10 cellular contexts compared by ENCODE assay signal in the genomic region with DNA sequence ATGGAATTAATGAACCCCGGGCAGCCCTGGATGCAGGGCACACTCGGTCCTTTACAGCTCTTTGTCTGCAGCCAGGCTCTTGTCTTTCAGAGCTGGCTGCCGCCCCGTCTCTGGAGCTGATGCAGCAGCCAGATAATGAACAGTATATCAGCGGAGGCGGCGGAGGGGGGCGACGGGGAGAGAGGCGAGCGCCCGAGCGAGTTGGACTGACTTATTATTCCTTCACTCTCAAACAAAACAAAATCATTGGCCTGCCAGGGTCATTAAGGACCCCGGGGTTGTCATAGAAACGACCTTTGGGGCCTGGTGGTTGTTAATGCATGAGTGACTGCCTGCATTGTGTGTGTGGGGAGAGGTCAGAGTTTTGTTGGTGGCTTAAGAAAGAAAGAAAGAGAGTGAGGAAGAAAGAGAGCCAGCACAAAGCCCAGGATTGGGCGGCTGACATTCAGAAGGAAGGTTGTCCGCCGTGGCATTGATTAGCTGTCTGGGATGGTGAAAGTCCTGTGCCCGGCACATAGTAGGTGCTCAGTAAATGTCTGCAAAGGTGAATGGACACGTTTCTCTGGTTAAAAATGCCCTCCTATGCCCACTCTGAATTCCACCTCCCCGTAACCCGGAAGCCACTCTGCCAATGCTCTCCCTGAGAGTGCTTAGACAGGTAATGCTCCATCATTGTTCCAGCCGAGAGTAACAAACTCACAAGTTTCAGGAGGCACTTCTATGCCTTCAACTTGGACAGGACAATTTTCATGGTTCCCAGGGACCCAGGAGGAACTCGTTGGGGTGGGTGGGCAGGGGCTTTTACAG.
DNase-seq lines count a peak whose midpoint lies in the region; ATAC-seq and TF ChIP-seq lines count a peak whose summit lies in the region.
"Had no signal": no experiment of that assay in that cellular context is flagged by ENCODE, and none has a peak within 500 bp of the region (broad histone marks: within the 10 kb centered on the region; RNA-seq: fewer than 3 reads in every experiment).

No MANE protein-coding gene starts in this region.

- H3K9me2 ChIP-seq in HCT116 (ENCODE audit: insufficient read depth): no peaks in the 10 kb centered on the region
- no peaks in the 10 kb centered on the region for H3K9me2 ChIP-seq in SK-N-SH

- POLR2A ChIA-PET in HCT116 (lab: Charles Lee) (no interaction called here), SK-N-SH (lab: Yijun Ruan, JAX) (interaction anchor here (0.6 to 1.4 kb wide), 7 partner anchors 21 to 364 kb away, joined by 3 to 6 read pairs (median 4); no protein-coding TSS in a partner anchor)

- H3K36me3 Mint-ChIP-seq in activated T-helper 1 cell treated with anti-CD3 and anti-CD28 coated beads, Interleukin-12 subunit alpha, Interleukin-12 subunit beta, Interleukin-2, Interleukin-4 antibody, amounts not matched to agents 30 ng/mL and 10 ng/mL and 1 ng/mL, durations not matched to agents 14 hours and 24 hours and 36 hours (ENCODE audit: low read depth): no peaks in the 10 kb centered on the region

- RAD21 ChIA-PET in HCT116 (lab: Charles Lee; ENCODE audit: low non-redundant PET in 1 of 2, low total read pairs in 2 of 2, uncharacterized antibody in 2 of 2, unreplicated experiment in 2 of 2): interaction anchor here in 1 of 2 experiments (1.1 kb wide), 1 partner anchor 538 kb away, joined by 3 read pairs; no protein-coding TSS in a partner anchor

- H3K27ac ChIP-seq in HCT116 (ENCODE audit: low read depth, low read length) (no peak overlapping the region), SK-N-SH (ENCODE audit: low read depth in 2 of 2, low read length in 1 of 2) (peak overlapping the region; percentile 12 to 99; a peak in 3 of 4 replicates), osteoblast (ENCODE audit: low read depth, low read length) (no peak overlapping the region)
- H3K27ac ChIP-seq: BLaER1 treated with 17β-estradiol and CSF1 and Interleukin-3, amounts not matched to agents 10 nM and 100 nM had no signal

- no peak overlapping the region for H3K4me3 Mint-ChIP-seq in activated T-helper 1 cell treated with anti-CD3 and anti-CD28 coated beads, Interleukin-12 subunit alpha, Interleukin-12 subunit beta, Interleukin-2, Interleukin-4 antibody, amounts not matched to agents 30 ng/mL and 10 ng/mL and 1 ng/mL, durations not matched to agents 14 hours and 24 hours and 36 hours
- H3K4me3 Mint-ChIP-seq: activated naive CD4-positive, alpha-beta T cell treated with anti-CD3 and anti-CD28 coated beads for 36 hours had no signal

- H3K4me3 ChIP-seq in HCT116 (replicated peaks in 1 of 2; ENCODE audit: low read depth in 1 of 2, low read length in 2 of 2) (no peak overlapping the region), SK-N-SH (ENCODE audit: low read depth in 2 of 2, low read length in 1 of 2) (no peak overlapping the region; a peak in 1 of 4 replicates), osteoblast (ENCODE audit: insufficient read depth, low read length) (no peak overlapping the region)
- H3K4me3 ChIP-seq: BLaER1 treated with 17β-estradiol and CSF1 and Interleukin-3, amounts not matched to agents 10 nM and 100 nM had no signal

- H3K27me3 Mint-ChIP-seq in activated T-helper 1 cell treated with anti-CD3 and anti-CD28 coated beads, Interleukin-12 subunit alpha, Interleukin-12 subunit beta, Interleukin-2, Interleukin-4 antibody, amounts not matched to agents 30 ng/mL and 10 ng/mL and 1 ng/mL, durations not matched to agents 14 hours and 24 hours and 36 hours (ENCODE audit: insufficient read depth): peaks cover 4% of the 10 kb centered on the region

- no peaks in the 10 kb centered on the region for H3K9me3 Mint-ChIP-seq in activated T-helper 1 cell treated with anti-CD3 and anti-CD28 coated beads, Interleukin-12 subunit alpha, Interleukin-12 subunit beta, Interleukin-2, Interleukin-4 antibody, amounts not matched to agents 30 ng/mL and 10 ng/mL and 1 ng/mL, durations not matched to agents 14 hours and 24 hours and 36 hours
- H3K9me3 Mint-ChIP-seq: activated naive CD4-positive, alpha-beta T cell treated with anti-CD3 and anti-CD28 coated beads for 36 hours had no signal

- ATAC-seq in HCT116: peak; percentile 46
- ATAC-seq in GM21423 (IDR thresholded peaks at IDR 0.05; ENCODE audit: unreplicated experiment): no peak
- ATAC-seq in GM21529 (IDR thresholded peaks at IDR 0.05; ENCODE audit: unreplicated experiment): no peak

- 62% methylated on average over 24 of the region's 24 CpGs for WGBS in SK-N-SH (ENCODE audit: low lambda C conversion rate)

- H3K4me1 ChIP-seq in HCT116 (ENCODE audit: control insufficient read depth in 1 of 2, insufficient read depth in 2 of 2, low read length in 2 of 2): no peaks in the 10 kb centered on the region
- H3K4me1 ChIP-seq in SK-N-SH (ENCODE audit: control insufficient read depth in 1 of 2, insufficient read depth in 2 of 2, low read depth in 1 of 2, low read length in 1 of 2): peaks cover 0 to 37% of the 10 kb centered on the region in 2 experiments; a peak in 2 of 4 replicates
- H3K4me1 ChIP-seq in osteoblast (ENCODE audit: insufficient read depth, low read length): no peaks in the 10 kb centered on the region

- no peak for DNase-seq in HCT116 (ENCODE audit: low read depth, low spot score)
- DNase-seq in SK-N-SH: peak; percentile 78
- DNase-seq in iPS-NIHi11 (ENCODE audit: low spot score): peak; percentile 16
- DNase-seq in posterior cingulate gyrus: peak; percentile 28 to 94 (median 68)
- no peak for DNase-seq in osteoblast (ENCODE audit: insufficient read length, low spot score, missing footprints)
- DNase-seq in activated T-helper 1 cell treated with anti-CD3 and anti-CD28 coated beads, Interleukin-12 subunit alpha, Interleukin-12 subunit beta, Interleukin-2, Interleukin-4 antibody, amounts not matched to agents 30 ng/mL and 10 ng/mL and 1 ng/mL, durations not matched to agents 14 hours and 24 hours and 36 hours (ENCODE audit: low spot score): no peak

- H4K20me1 ChIP-seq in HCT116 (ENCODE audit: insufficient read depth) (no peaks in the 10 kb centered on the region), SK-N-SH (ENCODE audit: insufficient read depth) (no peaks in the 10 kb centered on the region), osteoblast (ENCODE audit: insufficient read depth, low read length) (no peaks in the 10 kb centered on the region)
- H4K20me1 ChIP-seq: BLaER1 treated with 17β-estradiol and CSF1 and Interleukin-3, amounts not matched to agents 10 nM and 100 nM had no signal

- BruUV-seq in HCT116 (replicated peaks; lab: Mats Ljungman, UMichigan): no TSS peak

- peaks cover 27% of the 10 kb centered on the region; the same call in 1 of the 2 replicates for H3K27me3 ChIP-seq in HCT116 (ENCODE audit: insufficient read depth, low read length)
- no peaks in the 10 kb centered on the region for H3K27me3 ChIP-seq in SK-N-SH (ENCODE audit: insufficient read depth)
- peaks cover 3% of the 10 kb centered on the region for H3K27me3 ChIP-seq in osteoblast (ENCODE audit: insufficient read depth, low read length)
- H3K27me3 ChIP-seq: BLaER1 treated with 17β-estradiol and CSF1 and Interleukin-3, amounts not matched to agents 10 nM and 100 nM had no signal

- no peak overlapping the region for H3K27ac Mint-ChIP-seq in activated T-helper 1 cell treated with anti-CD3 and anti-CD28 coated beads, Interleukin-12 subunit alpha, Interleukin-12 subunit beta, Interleukin-2, Interleukin-4 antibody, amounts not matched to agents 30 ng/mL and 10 ng/mL and 1 ng/mL, durations not matched to agents 14 hours and 24 hours and 36 hours
- H3K27ac Mint-ChIP-seq: activated naive CD4-positive, alpha-beta T cell treated with anti-CD3 and anti-CD28 coated beads for 36 hours had no signal

- CTCF ChIA-PET in HCT116 (lab: Charles Lee) (interaction anchor here (0.6 to 1.6 kb wide), 17 partner anchors 12 to 611 kb away, joined by 3 to 8 read pairs (median 4); no protein-coding TSS in a partner anchor), SK-N-SH (lab: Yijun Ruan, JAX) (interaction anchor here (0.7 to 3.5 kb wide), 13 partner anchors 9 to 610 kb away, joined by 3 to 12 read pairs (median 4); no protein-coding TSS in a partner anchor)

- no peak overlapping the region for H3K9ac ChIP-seq in HCT116 (ENCODE audit: low read length)
- no peak overlapping the region for H3K9ac ChIP-seq in SK-N-SH
- H3K9ac ChIP-seq: BLaER1 treated with 17β-estradiol and CSF1 and Interleukin-3, amounts not matched to agents 10 nM and 100 nM had no signal

- no peak overlapping the region for H2AFZ ChIP-seq in HCT116 (ENCODE audit: low read depth, low read length, poor library complexity, severe bottlenecking)
- peak overlapping the region; percentile 54; the same call in 1 of the 2 replicates for H2AFZ ChIP-seq in SK-N-SH (ENCODE audit: low read depth)
- no peak overlapping the region for H2AFZ ChIP-seq in osteoblast (ENCODE audit: low read length)

- no peaks in the 10 kb centered on the region for H3K4me1 Mint-ChIP-seq in activated T-helper 1 cell treated with anti-CD3 and anti-CD28 coated beads, Interleukin-12 subunit alpha, Interleukin-12 subunit beta, Interleukin-2, Interleukin-4 antibody, amounts not matched to agents 30 ng/mL and 10 ng/mL and 1 ng/mL, durations not matched to agents 14 hours and 24 hours and 36 hours (ENCODE audit: low read depth)

- H3K4me2 ChIP-seq in HCT116 (ENCODE audit: low read length): no peak overlapping the region
- H3K4me2 ChIP-seq in SK-N-SH: 0 out of 2 replicates have a peak overlapping the region, but pooled peaks have one; percentile 26
- H3K4me2 ChIP-seq in osteoblast (ENCODE audit: insufficient read depth, low read length): no peak overlapping the region
- H3K4me2 ChIP-seq: BLaER1 treated with 17β-estradiol and CSF1 and Interleukin-3, amounts not matched to agents 10 nM and 100 nM had no signal

- no peak for TF ChIP-seq POLR2A in HCT116 (IDR thresholded peaks at IDR 0.05; ENCODE audit: borderline replicate concordance, extremely low read depth, insufficient read depth, insufficient read length)

- intact Hi-C loops in HCT116 (cut with micrococcal nuclease): loop anchor here (1.0 to 10.0 kb wide), 5 partner anchors 233 to 610 kb away; no protein-coding TSS in a partner anchor
- intact Hi-C loops in posterior cingulate gyrus (cut with DNase I): loop anchor here (5.0 to 10.0 kb wide), 2 partner anchors 445 to 602 kb away; no protein-coding TSS in a partner anchor
- intact Hi-C loops in activated T-helper 1 cell treated with anti-CD3 and anti-CD28 coated beads, Interleukin-12 subunit alpha, Interleukin-12 subunit beta, Interleukin-2, Interleukin-4 antibody, amounts not matched to agents 30 ng/mL and 10 ng/mL and 1 ng/mL, durations not matched to agents 14 hours and 24 hours and 36 hours (cut with micrococcal nuclease): loop anchor here (1.0 to 10.0 kb wide), 5 partner anchors 232 to 610 kb away; no protein-coding TSS in a partner anchor

- TF ChIP-seq CTCF in HCT116 (IDR thresholded peaks at IDR 0.05 in 2 of 3, conservative IDR thresholded peaks at IDR 0.05 in 1 of 3; ENCODE audit: borderline replicate concordance in 1 of 3, insufficient read depth in 1 of 3, low read depth in 2 of 3, low read length in 2 of 3): no peak
- no peak for TF ChIP-seq CTCF in SK-N-SH (IDR thresholded peaks at IDR 0.05)
- no peak for TF ChIP-seq CTCF in osteoblast (IDR thresholded peaks at IDR 0.05; ENCODE audit: extremely low read depth, low read depth, low read length)

- no peaks in the 10 kb centered on the region for H3K9me3 ChIP-seq in HCT116 (ENCODE audit: control insufficient read depth in 1 of 2, insufficient read depth in 1 of 2, low read depth in 1 of 2, low read length in 2 of 2)
- H3K9me3 ChIP-seq in SK-N-SH: no peaks in the 10 kb centered on the region
- H3K9me3 ChIP-seq in osteoblast (ENCODE audit: low read depth, low read length): no peaks in the 10 kb centered on the region
- H3K9me3 ChIP-seq: BLaER1 treated with 17β-estradiol and CSF1 and Interleukin-3, amounts not matched to agents 10 nM and 100 nM had no signal

- H3K36me3 ChIP-seq in HCT116 (ENCODE audit: control insufficient read depth in 1 of 2, insufficient read depth in 2 of 2, low read length in 2 of 2): no peaks in the 10 kb centered on the region
- H3K36me3 ChIP-seq in SK-N-SH (replicated peaks in 1 of 2; ENCODE audit: control insufficient read depth in 1 of 2, insufficient read depth in 2 of 2, low read length in 1 of 2): no peaks in the 10 kb centered on the region
- H3K36me3 ChIP-seq in osteoblast (ENCODE audit: insufficient read depth, low read length): no peaks in the 10 kb centered on the region
- H3K36me3 ChIP-seq: BLaER1 treated with 17β-estradiol and CSF1 and Interleukin-3, amounts not matched to agents 10 nM and 100 nM had no signal

- no peak for TF ChIP-seq RAD21 in HCT116 (IDR thresholded peaks at IDR 0.05; ENCODE audit: low read depth)
- TF ChIP-seq RAD21 in SK-N-SH (IDR thresholded peaks at IDR 0.05; ENCODE audit: low read length): peak; percentile 48

- TF ChIP-seq EP300 in SK-N-SH (IDR thresholded peaks at IDR 0.05; ENCODE audit: borderline replicate concordance in 1 of 2, low read depth in 1 of 2, low read length in 1 of 2): peak in 1 of 2 experiments; percentile 78; a peak in 2 of 4 replicates

- no peaks in the 10 kb centered on the region for H3F3A ChIP-seq in SK-N-SH (replicated peaks; ENCODE audit: insufficient read depth)

- H3K79me2 ChIP-seq in HCT116 (ENCODE audit: insufficient read depth, low read length) (no peaks in the 10 kb centered on the region), SK-N-SH (ENCODE audit: insufficient read depth) (no peaks in the 10 kb centered on the region), osteoblast (ENCODE audit: insufficient read depth, low read length) (no peaks in the 10 kb centered on the region)

Comparison
In these comparisons a context has a peak if more than half of its experiments do, and no peak if none do; other contexts are left out.
1. DNase-seq: peak in SK-N-SH (single experiment), iPS-NIHi11 (single experiment) and posterior cingulate gyrus (10 of 10); none in HCT116 (single experiment), osteoblast (single experiment) and activated T-helper 1 cell treated with anti-CD3 and anti-CD28 coated beads, Interleukin-12 subunit alpha, Interleukin-12 subunit beta, Interleukin-2, Interleukin-4 antibody, amounts not matched to agents 30 ng/mL and 10 ng/mL and 1 ng/mL, durations not matched to agents 14 hours and 24 hours and 36 hours (single experiment).
2. H3K27ac ChIP-seq: peak in SK-N-SH (2 of 2); none in HCT116 (single experiment) and osteoblast (single experiment).